8 cellular contexts compared by ENCODE assay signal in the genomic region with DNA sequence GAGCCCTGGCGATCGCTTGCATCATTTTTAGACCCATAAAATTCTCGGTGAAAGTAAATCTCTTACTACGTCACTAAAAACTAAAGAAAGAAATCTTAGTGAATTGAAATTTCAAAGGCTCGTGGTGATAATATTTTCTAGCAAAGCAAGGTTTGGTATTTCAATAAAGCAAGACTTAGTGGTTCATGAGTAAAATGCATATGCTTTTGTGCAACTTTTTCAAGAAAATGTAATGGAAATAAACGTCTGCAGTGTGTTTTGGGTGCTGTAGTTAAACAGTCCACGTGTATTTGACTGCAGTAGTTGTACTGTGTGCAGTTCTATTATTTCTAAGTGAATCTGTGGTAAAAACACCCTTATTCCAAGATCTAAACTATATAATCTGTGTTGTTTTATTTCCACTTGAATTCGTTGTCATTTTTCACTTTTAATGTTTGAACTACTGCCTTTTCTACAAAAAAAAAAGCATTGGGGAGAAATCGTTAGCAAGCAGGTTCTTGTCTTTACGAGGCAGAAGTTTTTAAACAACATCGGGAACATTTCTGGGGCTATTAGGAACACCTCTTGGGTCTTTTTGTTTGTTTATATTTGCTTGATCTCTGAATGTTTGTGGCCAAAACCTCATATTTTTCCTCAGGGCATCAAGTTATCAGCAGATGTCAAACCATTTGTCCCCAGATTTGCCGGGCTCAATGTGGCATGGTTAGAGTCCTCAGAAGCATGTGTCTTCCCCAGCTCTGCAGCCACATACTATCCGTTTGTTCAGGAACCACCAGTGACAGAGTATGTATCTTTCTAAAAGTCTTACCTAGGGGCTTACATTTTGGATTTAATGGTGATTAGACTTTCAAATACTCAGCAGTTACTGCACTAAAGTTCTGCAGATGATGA. TPM values are rescaled to one million over a fixed set of nuclear protein-coding genes. Genes with fewer than 3 reads are reported as not detected.
DNase-seq lines count a peak whose midpoint lies in the region; ATAC-seq and TF ChIP-seq lines count a peak whose summit lies in the region.

No MANE protein-coding gene starts in this region.

- peaks cover 86% of the 10 kb centered on the region for H3K4me1 Mint-ChIP-seq in activated naive CD8-positive, alpha-beta T cell treated with anti-CD3 and anti-CD28 coated beads, Interleukin-2, amount 50 U/mL, for 24 hours

- ATAC-seq in Right ventricle myocardium superior (ENCODE audit: poor library complexity), result peak; percentile 1
- ATAC-seq in left ventricle myocardium superior, result no peak
- no peak for ATAC-seq in activated naive CD8-positive, alpha-beta T cell treated with anti-CD3 and anti-CD28 coated beads, Interleukin-2, amount 50 U/mL, for 24 hours
- ATAC-seq in HG03108 (IDR thresholded peaks at IDR 0.05; ENCODE audit: unreplicated experiment), result no peak

- H3K36me3 ChIP-seq in kidney epithelial cell (ENCODE audit: control insufficient read depth, insufficient read depth, low read length), result no peaks in the 10 kb centered on the region

- H3K27me3 ChIP-seq in kidney epithelial cell (ENCODE audit: control insufficient read depth, insufficient read depth, low read length), result no peaks in the 10 kb centered on the region

- TF ChIP-seq CTCF in kidney epithelial cell (IDR thresholded peaks at IDR 0.05; ENCODE audit: insufficient read depth, low read length, poor library complexity, severe bottlenecking), result no peak

- peak overlapping the region; percentile 92 for H3K4me3 ChIP-seq in kidney epithelial cell (ENCODE audit: low read depth, low read length)

- H3K4me3 Mint-ChIP-seq in activated naive CD8-positive, alpha-beta T cell treated with anti-CD3 and anti-CD28 coated beads, Interleukin-2, amount 50 U/mL, for 24 hours, result peak overlapping the region; percentile 88

- H3K27me3 Mint-ChIP-seq in activated naive CD8-positive, alpha-beta T cell treated with anti-CD3 and anti-CD28 coated beads, Interleukin-2, amount 50 U/mL, for 24 hours, result no peaks in the 10 kb centered on the region

- H3K9me3 Mint-ChIP-seq in activated naive CD8-positive, alpha-beta T cell treated with anti-CD3 and anti-CD28 coated beads, Interleukin-2, amount 50 U/mL, for 24 hours, result no peaks in the 10 kb centered on the region

- H3K27ac Mint-ChIP-seq in activated naive CD8-positive, alpha-beta T cell treated with anti-CD3 and anti-CD28 coated beads, Interleukin-2, amount 50 U/mL, for 24 hours, result peak overlapping the region; percentile 99

- intact Hi-C loops in Right ventricle myocardium superior (cut with DNase I), result no loop called here
- intact Hi-C loops in left ventricle myocardium superior (cut with micrococcal nuclease), result no loop called here

- DNase-seq in Right ventricle myocardium superior (no peak), left ventricle myocardium superior (no peak), kidney epithelial cell (ENCODE audit: low read depth) (no peak), superior temporal gyrus (ENCODE audit: extremely low spot score) (peak; percentile 22), SKM-1 (lab: John Stamatoyannopoulos, UW; ENCODE audit: unreplicated experiment) (no peak), activated gamma-delta T cell (lab: John Stamatoyannopoulos, UW) (no peak)
- peak; percentile 16 for DNase-seq in activated naive CD8-positive, alpha-beta T cell treated with anti-CD3 and anti-CD28 coated beads, Interleukin-2, amount 50 U/mL, for 24 hours

- peaks cover 74% of the 10 kb centered on the region for H3K36me3 Mint-ChIP-seq in activated naive CD8-positive, alpha-beta T cell treated with anti-CD3 and anti-CD28 coated beads, Interleukin-2, amount 50 U/mL, for 24 hours (ENCODE audit: low read depth)

RNA-seq across cellular contexts. Expression of gene SECISBP2, which starts 1.0 kb away (rescaled TPM):
- 14.2 TPM for total RNA-seq in Right ventricle myocardium superior
- 15.7 TPM for total RNA-seq in left ventricle myocardium superior
- 47.3 and 47.6 TPM in 2 replicates for total RNA-seq in kidney epithelial cell

RNA-seq across cellular contexts. Expression of gene CKS2, which starts 8.3 kb away (rescaled TPM):
- 7.1 TPM for total RNA-seq in Right ventricle myocardium superior
- 11.2 TPM for total RNA-seq in left ventricle myocardium superior
- 57.7 and 113 TPM in 2 replicates for total RNA-seq in kidney epithelial cell

Comparison
In these comparisons a context has a peak if more than half of its experiments do, and no peak if none do; other contexts are left out.
1. DNase-seq: peak in activated naive CD8-positive, alpha-beta T cell treated with anti-CD3 and anti-CD28 coated beads, Interleukin-2, amount 50 U/mL, for 24 hours (single experiment) and superior temporal gyrus (single experiment); none in Right ventricle myocardium superior (single experiment), left ventricle myocardium superior (single experiment), kidney epithelial cell (single experiment), SKM-1 (single experiment) and activated gamma-delta T cell (single experiment).